Comparison of ENCODE assay signal across 1 cellular context in genomic region chr16:31092330-31092729, GRCh38.
TF ChIP-seq lines count a peak whose summit lies in the region.

No MANE protein-coding gene starts in this region.

TF ChIP-seq in WTC11, 78 proteins besides CTCF, POLR2A, EP300 and RAD21 (continued from another document):
- TF ChIP-seq ZNF281 (CRISPR knock-in tag; IDR thresholded peaks at IDR 0.05) (no peak), ZNF425 (CRISPR knock-in tag; conservative IDR thresholded peaks at IDR 0.05) (no peak), NFYB (CRISPR knock-in tag; conservative IDR thresholded peaks at IDR 0.05; ENCODE audit: low read depth) (no peak), FOXP4 (CRISPR knock-in tag; IDR thresholded peaks at IDR 0.05) (no peak), ERG (CRISPR knock-in tag; IDR thresholded peaks at IDR 0.05) (no peak), ZBTB21 (CRISPR knock-in tag; IDR thresholded peaks at IDR 0.05; ENCODE audit: borderline replicate concordance) (no peak)
